In the genomic region with DNA sequence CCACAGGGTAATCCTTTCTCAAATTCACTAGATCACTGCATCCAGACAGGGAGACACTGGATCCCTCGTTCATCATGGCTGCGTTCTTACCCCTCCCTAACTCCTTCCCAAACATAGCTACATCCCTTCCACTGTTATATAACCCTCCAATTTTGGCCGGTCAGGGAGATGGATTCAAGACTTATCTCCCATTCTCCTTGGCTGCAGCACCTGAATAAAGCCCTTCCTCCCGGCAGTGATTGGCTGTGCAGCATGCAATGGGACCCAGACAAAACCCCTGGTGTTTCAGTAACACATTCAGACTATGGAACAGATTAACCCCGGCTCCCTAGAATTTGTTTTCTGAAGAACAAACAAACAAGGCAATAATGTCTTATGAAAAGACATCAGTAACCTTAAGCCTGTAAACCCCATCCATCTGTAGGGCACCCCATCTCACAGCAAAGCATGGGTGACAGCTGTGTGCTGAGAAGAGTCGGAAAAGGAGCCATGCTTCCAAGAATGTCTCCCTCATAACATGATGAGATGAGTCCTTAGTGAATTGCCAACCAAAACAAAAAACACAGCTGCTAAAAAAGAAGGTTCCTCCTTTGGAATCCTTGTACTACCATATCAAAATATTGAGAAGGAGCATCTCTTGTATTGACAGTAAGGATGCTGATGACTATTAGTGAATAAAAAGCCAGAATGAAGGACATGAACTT, we compare ENCODE assay signal across 15 cellular contexts. TPM values are rescaled to one million over a fixed set of nuclear protein-coding genes. Genes with fewer than 3 reads are reported as not detected.
DNase-seq lines count a peak whose midpoint lies in the region; ATAC-seq and TF ChIP-seq lines count a peak whose summit lies in the region.
"Had no signal": no experiment of that assay in that cellular context is flagged by ENCODE, and none has a peak within 500 bp of the region (broad histone marks: within the 10 kb centered on the region; RNA-seq: fewer than 3 reads in every experiment).

No MANE protein-coding gene starts in this region.

- peaks cover 14% of the 10 kb centered on the region for H3K79me1 ChIP-seq in mesendoderm (ENCODE audit: low read length)

- no peak overlapping the region for H3K56ac ChIP-seq in mesendoderm (ENCODE audit: low read length)

- H3K27me3 Mint-ChIP-seq in activated T-cell treated with anti-CD3 and anti-CD28 coated beads, Interleukin-2, amount 50 U/mL, for 24 hours, result no peaks in the 10 kb centered on the region
- no peaks in the 10 kb centered on the region for H3K27me3 Mint-ChIP-seq in activated CD8-positive, alpha-beta T cell treated with anti-CD3 and anti-CD28 coated beads for 36 hours
- no peaks in the 10 kb centered on the region for H3K27me3 Mint-ChIP-seq in stimulated activated naive B cell treated with anti-CD40 and anti-IgM and Interleukin-4, amounts not matched to agents 10 μg/mL and 1 μg/mL and 100 μg/mL, for 72 hours
- no peaks in the 10 kb centered on the region for H3K27me3 Mint-ChIP-seq in endodermal cell (ENCODE audit: insufficient read depth)
- H3K27me3 Mint-ChIP-seq: IgD-negative memory B cell had no signal

- H3K27me3 ChIP-seq in mesendoderm (ENCODE audit: insufficient read depth, low read length, poor library complexity) (no peaks in the 10 kb centered on the region), endodermal cell (ENCODE audit: control insufficient read depth, insufficient read depth, low read length, poor library complexity, severe bottlenecking) (no peaks in the 10 kb centered on the region)

- CTCF ChIA-PET in activated CD8-positive, alpha-beta T cell treated with anti-CD3 and anti-CD28 coated beads for 36 hours (lab: Charles Lee), result no interaction called here

- H3K4me1 Mint-ChIP-seq in activated T-cell treated with anti-CD3 and anti-CD28 coated beads, Interleukin-2, amount 50 U/mL, for 24 hours (ENCODE audit: low read depth), result peaks cover 20% of the 10 kb centered on the region
- peaks cover 17% of the 10 kb centered on the region for H3K4me1 Mint-ChIP-seq in activated CD8-positive, alpha-beta T cell treated with anti-CD3 and anti-CD28 coated beads for 36 hours (ENCODE audit: low read depth)
- peaks cover 14 to 25% of the 10 kb centered on the region in 2 donors for H3K4me1 Mint-ChIP-seq in stimulated activated naive B cell treated with anti-CD40 and anti-IgM and Interleukin-4, amounts not matched to agents 10 μg/mL and 1 μg/mL and 100 μg/mL, for 72 hours
- peaks cover 7% of the 10 kb centered on the region for H3K4me1 Mint-ChIP-seq in endodermal cell

- peaks cover 30% of the 10 kb centered on the region for H3K9me3 ChIP-seq in endodermal cell (ENCODE audit: control insufficient read depth, low read length)

- H3K18ac ChIP-seq in mesendoderm (ENCODE audit: low read length), result no peak overlapping the region

- DNase-seq in activated T-cell treated with anti-CD3 and anti-CD28 coated beads, Interleukin-2, amount 50 U/mL, for 24 hours, result no peak
- DNase-seq in activated T-cell treated with anti-CD3 and anti-CD28 coated beads for 4 hours, result no peak
- no peak for DNase-seq in activated CD8-positive, alpha-beta T cell treated with anti-CD3 and anti-CD28 coated beads for 36 hours
- no peak for DNase-seq in mesendoderm
- no peak for DNase-seq in stimulated activated naive B cell treated with anti-CD40 and anti-IgM and Interleukin-4, amounts not matched to agents 10 μg/mL and 1 μg/mL and 100 μg/mL, for 72 hours
- DNase-seq in activated CD4-positive, alpha-beta T cell treated with anti-CD3 and anti-CD28 coated beads for 1 hour, result no peak
- no peak for DNase-seq in HCEC 1CT
- DNase-seq in endodermal cell, result no peak
- DNase-seq: DMS79, GDM1, NCI-H1436, NCI-H2029 treated with DMSO at 0.1 percent for 48 hours, NCI-H510A treated with DMSO at 0.1 percent for 48 hours had no signal

- no peak overlapping the region for H3K4me3 ChIP-seq in mesendoderm (ENCODE audit: low read length)
- no peak overlapping the region for H3K4me3 ChIP-seq in endodermal cell (ENCODE audit: low read length)

- intact Hi-C loops in activated CD8-positive, alpha-beta T cell treated with anti-CD3 and anti-CD28 coated beads for 36 hours (cut with micrococcal nuclease), result no loop called here

- peaks cover 7% of the 10 kb centered on the region for H3K4me1 ChIP-seq in mesendoderm (ENCODE audit: control insufficient read depth, low read depth, low read length)
- H3K4me1 ChIP-seq in endodermal cell (ENCODE audit: control insufficient read depth, insufficient read depth, low read length), result no peaks in the 10 kb centered on the region

- peak overlapping the region; percentile 12 for H3K23ac ChIP-seq in mesendoderm (ENCODE audit: low read length)

- no peak overlapping the region for H3K4me3 Mint-ChIP-seq in activated T-cell treated with anti-CD3 and anti-CD28 coated beads, Interleukin-2, amount 50 U/mL, for 24 hours
- H3K4me3 Mint-ChIP-seq in activated CD8-positive, alpha-beta T cell treated with anti-CD3 and anti-CD28 coated beads for 36 hours, result no peak overlapping the region
- no peak overlapping the region for H3K4me3 Mint-ChIP-seq in stimulated activated naive B cell treated with anti-CD40 and anti-IgM and Interleukin-4, amounts not matched to agents 10 μg/mL and 1 μg/mL and 100 μg/mL, for 72 hours
- no peak overlapping the region for H3K4me3 Mint-ChIP-seq in endodermal cell
- H3K4me3 Mint-ChIP-seq: CD14-positive monocyte had no signal

- peak overlapping the region; percentile 27 for H3K27ac Mint-ChIP-seq in activated T-cell treated with anti-CD3 and anti-CD28 coated beads, Interleukin-2, amount 50 U/mL, for 24 hours
- H3K27ac Mint-ChIP-seq in activated CD8-positive, alpha-beta T cell treated with anti-CD3 and anti-CD28 coated beads for 36 hours, result peak overlapping the region; percentile 12
- peak overlapping the region; percentile 31 for H3K27ac Mint-ChIP-seq in stimulated activated naive B cell treated with anti-CD40 and anti-IgM and Interleukin-4, amounts not matched to agents 10 μg/mL and 1 μg/mL and 100 μg/mL, for 72 hours
- H3K27ac Mint-ChIP-seq in endodermal cell, result no peak overlapping the region
- H3K27ac Mint-ChIP-seq: CD14-positive monocyte had no signal

- POLR2A ChIA-PET in activated CD8-positive, alpha-beta T cell treated with anti-CD3 and anti-CD28 coated beads for 36 hours (lab: Charles Lee), result interaction anchor here (9.2 kb wide), 1 partner anchor 13 kb away, joined by 125 read pairs; no protein-coding TSS in a partner anchor

- H2AK5ac ChIP-seq in mesendoderm (ENCODE audit: low read length), result no peak overlapping the region

- H3K4ac ChIP-seq in mesendoderm (ENCODE audit: low read depth, low read length), result no peak overlapping the region

- H4K5ac ChIP-seq in mesendoderm (ENCODE audit: low read length), result no peak overlapping the region

- H3K79me2 ChIP-seq in mesendoderm (ENCODE audit: control insufficient read depth, insufficient read depth, low read length), result peaks cover 16% of the 10 kb centered on the region

- H2BK15ac ChIP-seq in mesendoderm (replicated peaks; ENCODE audit: low read depth), result no peak overlapping the region

- H3K36me3 Mint-ChIP-seq in activated T-cell treated with anti-CD3 and anti-CD28 coated beads, Interleukin-2, amount 50 U/mL, for 24 hours (ENCODE audit: low read depth), result peaks cover 59% of the 10 kb centered on the region
- peaks cover 53% of the 10 kb centered on the region for H3K36me3 Mint-ChIP-seq in activated CD8-positive, alpha-beta T cell treated with anti-CD3 and anti-CD28 coated beads for 36 hours (ENCODE audit: low read depth)
- H3K36me3 Mint-ChIP-seq in stimulated activated naive B cell treated with anti-CD40 and anti-IgM and Interleukin-4, amounts not matched to agents 10 μg/mL and 1 μg/mL and 100 μg/mL, for 72 hours, result peaks cover 37 to 55% of the 10 kb centered on the region in 2 donors
- peaks cover 62% of the 10 kb centered on the region for H3K36me3 Mint-ChIP-seq in endodermal cell (ENCODE audit: low read depth)

- H3K9me3 Mint-ChIP-seq in activated T-cell treated with anti-CD3 and anti-CD28 coated beads, Interleukin-2, amount 50 U/mL, for 24 hours, result no peaks in the 10 kb centered on the region
- peaks cover 2% of the 10 kb centered on the region for H3K9me3 Mint-ChIP-seq in activated CD8-positive, alpha-beta T cell treated with anti-CD3 and anti-CD28 coated beads for 36 hours
- peaks cover 0 to 6% of the 10 kb centered on the region in 2 donors for H3K9me3 Mint-ChIP-seq in stimulated activated naive B cell treated with anti-CD40 and anti-IgM and Interleukin-4, amounts not matched to agents 10 μg/mL and 1 μg/mL and 100 μg/mL, for 72 hours
- peaks cover 23% of the 10 kb centered on the region for H3K9me3 Mint-ChIP-seq in endodermal cell
- H3K9me3 Mint-ChIP-seq: IgD-negative memory B cell had no signal

- TF ChIP-seq CTCF in activated CD8-positive, alpha-beta T cell treated with anti-CD3 and anti-CD28 coated beads for 36 hours (IDR thresholded peaks at IDR 0.05), result no peak
- TF ChIP-seq CTCF in endodermal cell (conservative IDR thresholded peaks at IDR 0.05), result no peak

- H2BK5ac ChIP-seq in mesendoderm (ENCODE audit: low read length), result no peak overlapping the region

- no peak overlapping the region for H3K4me2 ChIP-seq in mesendoderm (ENCODE audit: low read length)

- ATAC-seq in activated CD8-positive, alpha-beta T cell treated with anti-CD3 and anti-CD28 coated beads for 36 hours, result no peak
- ATAC-seq in stimulated activated naive B cell treated with anti-CD40 and anti-IgM and Interleukin-4, amounts not matched to agents 10 μg/mL and 1 μg/mL and 100 μg/mL, for 72 hours (replicated peaks), result no peak

- no CpG with 5 or more reads among the region's 6 CpGs for WGBS in mesendoderm (ENCODE audit: extremely low coverage, insufficient coverage, low lambda C conversion rate)
- 91 to 93% methylated on average over 5 to 6 of the region's 6 CpGs for WGBS in endodermal cell (ENCODE audit: insufficient coverage in 1 of 2, insufficient read length in 1 of 2), 2 experiments

- H2BK120ac ChIP-seq in mesendoderm (ENCODE audit: low read depth, low read length), result no peak overlapping the region

- H3K9ac ChIP-seq in mesendoderm (ENCODE audit: low read length) (no peak overlapping the region), endodermal cell (ENCODE audit: extremely low read depth, low read length, poor library complexity, severe bottlenecking) (no peak overlapping the region)

- no peak overlapping the region for H4K8ac ChIP-seq in mesendoderm (ENCODE audit: low read depth, low read length)

- H3K27ac ChIP-seq in mesendoderm (ENCODE audit: low read depth, low read length), result no peak overlapping the region
- no peak overlapping the region for H3K27ac ChIP-seq in endodermal cell (ENCODE audit: low read depth, low read length)

- H3K36me3 ChIP-seq in mesendoderm (ENCODE audit: control insufficient read depth, insufficient read depth, low read length), result peaks cover 10% of the 10 kb centered on the region
- peaks cover 25% of the 10 kb centered on the region for H3K36me3 ChIP-seq in endodermal cell (ENCODE audit: control insufficient read depth, insufficient read depth, low read length)

RNA-seq across cellular contexts. Expression of a gene that starts 5.0 kb away (rescaled TPM):
- total RNA-seq in activated CD8-positive, alpha-beta T cell treated with anti-CD3 and anti-CD28 coated beads for 36 hours, result 1,000 to 10,000 TPM; 1,485 to 1,525 TPM
- 1,526 TPM for polyA plus RNA-seq in mesendoderm (2013, experiment 1 of 2)
- 1,516 TPM for polyA plus RNA-seq in mesendoderm (2013, experiment 2 of 2)
- total RNA-seq in endodermal cell, result 100 to 1,000 TPM; 722 to 753 TPM
- polyA plus RNA-seq in endodermal cell (2013, experiment 1 of 2), result 847 TPM
- polyA plus RNA-seq in endodermal cell (2013, experiment 2 of 2), result 826 TPM

RNA-seq across cellular contexts. Expression of a gene that starts 41.5 kb away (rescaled TPM):
- total RNA-seq in activated CD8-positive, alpha-beta T cell treated with anti-CD3 and anti-CD28 coated beads for 36 hours, result 1 to 10 TPM; 8.0 to 8.6 TPM
- 7.2 TPM for polyA plus RNA-seq in mesendoderm (2013, experiment 1 of 2)
- polyA plus RNA-seq in mesendoderm (2013, experiment 2 of 2), result 7.5 TPM
- 10 to 100 TPM; 13.1 to 14.8 TPM for total RNA-seq in endodermal cell
- polyA plus RNA-seq in endodermal cell (2013, experiment 1 of 2), result 12.0 TPM
- polyA plus RNA-seq in endodermal cell (2013, experiment 2 of 2), result 9.3 TPM
